26 cellular contexts compared by ENCODE assay signal in the genomic region with DNA sequence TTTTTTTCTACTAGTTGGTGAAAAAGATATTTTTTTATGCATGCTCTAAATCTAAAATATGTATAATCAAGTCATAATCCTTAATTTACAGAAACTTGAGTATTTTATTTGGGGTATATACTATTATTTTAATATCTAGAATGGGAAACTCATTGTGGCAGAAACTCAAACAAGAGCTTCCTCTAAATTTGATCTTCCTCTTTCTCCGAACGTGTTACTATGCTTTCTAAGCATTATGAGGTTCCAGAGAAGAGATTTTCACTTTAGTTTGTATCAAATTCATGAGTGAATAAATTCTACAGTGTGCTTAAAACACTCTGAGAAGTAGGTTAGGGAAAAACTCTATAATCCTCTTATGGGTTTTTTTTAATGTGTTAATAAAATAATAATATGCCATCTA.
"Had no signal": no experiment of that assay in that cellular context is flagged by ENCODE, and none has a peak within 500 bp of the region (broad histone marks: within the 10 kb centered on the region; RNA-seq: fewer than 3 reads in every experiment).

No MANE protein-coding gene starts in this region.

- DNase-seq: activated CD4-positive, alpha-beta memory T cell treated with anti-CD3 and anti-CD28 coated beads for 36 hours; activated CD4-positive, alpha-beta T cell treated with anti-CD3 and anti-CD28 coated beads, Interleukin-2, amount 10 ng/mL, durations not matched to agents 7 days and 5 days; activated CD4-positive, CD25-positive, alpha-beta regulatory T cell; activated CD8-positive, alpha-beta memory T cell treated with anti-CD3 and anti-CD28 coated beads for 24 hours; activated effector memory CD4-positive, alpha-beta T cell treated with anti-CD3 and anti-CD28 coated beads, Interleukin-2, amount 50 U/mL, for 16 hours; activated naive CD4-positive, alpha-beta T cell treated with Interleukin-2 at 50 U/mL for 16 hours; activated naive CD8-positive, alpha-beta T cell treated with anti-CD3 and anti-CD28 coated beads, Interleukin-2, amount 50 U/mL, for 24 hours; activated T-cell treated with anti-CD3 and anti-CD28 coated beads, Interleukin-2, amount 50 U/mL, for 4 hours; amniotic stem cell; body of pancreas; central memory CD4-positive, alpha-beta T cell; Karpas-422; NCI-H1105 treated with DMSO at 0.1 percent for 48 hours; NCI-H146; NCI-H187 treated with DMSO at 0.1 percent for 48 hours; NCI-H2081 treated with DMSO at 0.1 percent for 48 hours; NCI-H446; NCI-H524; NCI-H774; SHP77; T-helper 17 cell; T-helper 9 cell had no signal

- H3K27me3 ChIP-seq: ascending aorta, body of pancreas had no signal

- H3K9me3 ChIP-seq: ascending aorta, body of pancreas had no signal

- FAIRE-seq: bronchial epithelial cell had no signal

- H3K4me3 ChIP-seq: ascending aorta, body of pancreas had no signal

- H3K4me1 ChIP-seq: ascending aorta, body of pancreas had no signal

- H3K36me3 ChIP-seq: ascending aorta had no signal

- ATAC-seq: activated naive CD4-positive, alpha-beta T cell treated with anti-CD3 and anti-CD28 coated beads, Interleukin-2, amount 50 U/mL, for 72 hours; activated naive CD8-positive, alpha-beta T cell treated with anti-CD3 and anti-CD28 coated beads, Interleukin-2, amount 50 U/mL, for 24 hours; activated T-cell treated with anti-CD3 and anti-CD28 coated beads, Interleukin-2, amount 50 U/mL, for 4 hours; body of pancreas; Panc1; T-helper 17 cell had no signal

- H3K27ac ChIP-seq: ascending aorta, body of pancreas had no signal
